In genomic region chr1:155192346-155193274, GRCh38 we compare ENCODE assay signal across 8 cellular contexts. TPM values are rescaled to one million over a fixed set of nuclear protein-coding genes. Genes with fewer than 3 reads are reported as not detected.
DNase-seq lines count a peak whose midpoint lies in the region; ATAC-seq and TF ChIP-seq lines count a peak whose summit lies in the region.

No MANE protein-coding gene starts in this region.

- TF ChIP-seq CTCF in Peyer's patch (IDR thresholded peaks at IDR 0.05) (no peak), dorsolateral prefrontal cortex (IDR thresholded peaks at IDR 0.05 in 54 of 56, conservative IDR thresholded peaks at IDR 0.05 in 2 of 56; ENCODE audit: low read depth in 1 of 56, partially characterized antibody in 56 of 56) (no peak), upper lobe of left lung (IDR thresholded peaks at IDR 0.05) (no peak)

- no peaks in the 10 kb centered on the region for H3K36me3 ChIP-seq in Peyer's patch
- peaks cover 0 to 7% (median 0%) of the 10 kb centered on the region in 4 donors for H3K36me3 ChIP-seq in upper lobe of left lung

- WGBS in upper lobe of left lung, 2 donors: 34 to 39% methylated on average over 14 to 16 of the region's 20 CpGs

- ATAC-seq in upper lobe of left lung (ENCODE audit: low FRiP score in 2 of 2): peak; percentile 33 to 89
- no peak for ATAC-seq in GM21529 (IDR thresholded peaks at IDR 0.05; ENCODE audit: unreplicated experiment)

- no peaks in the 10 kb centered on the region for H3K9me3 ChIP-seq in Peyer's patch
- no peaks in the 10 kb centered on the region for H3K9me3 ChIP-seq in upper lobe of left lung

- TF ChIP-seq POLR2A in Peyer's patch (IDR thresholded peaks at IDR 0.05) (no peak), upper lobe of left lung (IDR thresholded peaks at IDR 0.05) (peak in 2 of 4 donors; percentile 74 to 85)

- peak; percentile 30 for DNase-seq in activated CD8-positive, alpha-beta memory T cell treated with anti-CD3 and anti-CD28 coated beads, Interleukin-2, amount 50 U/mL, for 4 hours
- no peak for DNase-seq in activated CD8-positive, alpha-beta memory T cell treated with anti-CD3 and anti-CD28 coated beads for 24 hours
- DNase-seq in Peyer's patch: peak; percentile 49 to 74 (median 72)
- DNase-seq in dorsolateral prefrontal cortex: no peak
- DNase-seq in mucosa of gallbladder (ENCODE audit: low spot score): peak; percentile 80
- DNase-seq in upper lobe of left lung: peak; percentile 80 to 88
- no peak for DNase-seq in NCI-H1694 treated with DMSO at 0.1 percent for 48 hours (lab: John Stamatoyannopoulos, UW)

- TF ChIP-seq EP300 in upper lobe of left lung (IDR thresholded peaks at IDR 0.05): peak in 1 of 4 donors; percentile 41

- intact Hi-C loops in dorsolateral prefrontal cortex (cut with DNase I): no loop called here

- H3K4me1 ChIP-seq in Peyer's patch (peaks cover 6 to 28% (median 18%) of the 10 kb centered on the region in 4 donors), upper lobe of left lung (peaks cover 23 to 32% (median 27%) of the 10 kb centered on the region in 4 donors)

- H3K27me3 ChIP-seq in Peyer's patch: no peaks in the 10 kb centered on the region
- H3K27me3 ChIP-seq in dorsolateral prefrontal cortex: no peaks in the 10 kb centered on the region
- no peaks in the 10 kb centered on the region for H3K27me3 ChIP-seq in upper lobe of left lung

- H3K4me3 ChIP-seq in Peyer's patch (peak overlapping the region; percentile 32 to 59 (median 53)), dorsolateral prefrontal cortex (peak overlapping the region in 46 of 59 donors; percentile 50 to 76 (median 66)), upper lobe of left lung (peak overlapping the region in 3 of 4 donors; percentile 58 to 69 (median 58))

- H3K27ac ChIP-seq in Peyer's patch (peak overlapping the region; percentile 67 to 89 (median 86)), dorsolateral prefrontal cortex (peak overlapping the region in 37 of 59 donors; percentile 3 to 91 (median 68)), upper lobe of left lung (peak overlapping the region; percentile 90 to 96 (median 91))

RNA-seq across cellular contexts. Expression of gene THBS3, which starts 15.1 kb away (rescaled TPM):
- total RNA-seq in Peyer's patch (10 to 100 TPM; 15.9 to 58.6 (median 46.5) TPM), dorsolateral prefrontal cortex (10 to 100 TPM; 10.2 to 41.2 (median 21.5) TPM), mucosa of gallbladder (43.1 TPM), upper lobe of left lung (10 to 100 TPM; 18.3 to 97.4 (median 27.6) TPM)

RNA-seq across cellular contexts. Expression of gene MTX1, which starts 15.9 kb away (rescaled TPM):
- total RNA-seq in Peyer's patch (10 to 100 TPM; 33.2 to 45.2 (median 36.5) TPM), dorsolateral prefrontal cortex (10 to 100 TPM; 13.5 to 26.7 (median 20.0) TPM), mucosa of gallbladder (31.3 TPM), upper lobe of left lung (10 to 100 TPM; 23.0 to 68.4 (median 37.4) TPM)

RNA-seq across cellular contexts. Expression of gene TRIM46, which starts 19.0 kb away (rescaled TPM):
- not detected for total RNA-seq in Peyer's patch
- 10 to 100 TPM; 10.2 to 31.0 (median 19.3) TPM for total RNA-seq in dorsolateral prefrontal cortex
- total RNA-seq in mucosa of gallbladder: 0.83 TPM
- total RNA-seq in upper lobe of left lung: under 1 TPM in 3 of 6 donors, not detected in 3; 0.30 to 0.64 (median 0.57) TPM

RNA-seq across cellular contexts. Expression of gene KRTCAP2, which starts 19.5 kb away (rescaled TPM):
- total RNA-seq in Peyer's patch (100 to 1,000 TPM; 111 to 137 (median 117) TPM), dorsolateral prefrontal cortex (100 to 1,000 TPM in 14 of 120 experiments, 10 to 100 TPM in 106; 49.0 to 130 (median 82.4) TPM), mucosa of gallbladder (158 TPM), upper lobe of left lung (100 to 1,000 TPM in 4 of 6 donors, 10 to 100 TPM in 2; 47.1 to 166 (median 131) TPM)

RNA-seq across cellular contexts. Expression of gene DPM3, which starts 52.3 kb away (rescaled TPM):
- total RNA-seq in Peyer's patch (10 to 100 TPM; 33.5 to 89.2 (median 65.0) TPM), dorsolateral prefrontal cortex (10 to 100 TPM; 28.0 to 77.8 (median 52.8) TPM), mucosa of gallbladder (130 TPM), upper lobe of left lung (100 to 1,000 TPM in 2 of 6 donors, 10 to 100 TPM in 3, not detected in 1; 25.1 to 112 (median 67.5) TPM)

Comparison
In these comparisons a context has a peak if more than half of its experiments do, and no peak if none do; other contexts are left out.
1. DNase-seq: peak in activated CD8-positive, alpha-beta memory T cell treated with anti-CD3 and anti-CD28 coated beads, Interleukin-2, amount 50 U/mL, for 4 hours (single experiment), Peyer's patch (3 of 3), mucosa of gallbladder (single experiment) and upper lobe of left lung (2 of 2); none in activated CD8-positive, alpha-beta memory T cell treated with anti-CD3 and anti-CD28 coated beads for 24 hours (single experiment), dorsolateral prefrontal cortex (0 of 10) and NCI-H1694 treated with DMSO at 0.1 percent for 48 hours (single experiment).
2. Peak in every context shown above with its lines, with median percentiles within 50 percentile points of each other: H3K27ac ChIP-seq and H3K4me3 ChIP-seq.